In the genomic region with DNA sequence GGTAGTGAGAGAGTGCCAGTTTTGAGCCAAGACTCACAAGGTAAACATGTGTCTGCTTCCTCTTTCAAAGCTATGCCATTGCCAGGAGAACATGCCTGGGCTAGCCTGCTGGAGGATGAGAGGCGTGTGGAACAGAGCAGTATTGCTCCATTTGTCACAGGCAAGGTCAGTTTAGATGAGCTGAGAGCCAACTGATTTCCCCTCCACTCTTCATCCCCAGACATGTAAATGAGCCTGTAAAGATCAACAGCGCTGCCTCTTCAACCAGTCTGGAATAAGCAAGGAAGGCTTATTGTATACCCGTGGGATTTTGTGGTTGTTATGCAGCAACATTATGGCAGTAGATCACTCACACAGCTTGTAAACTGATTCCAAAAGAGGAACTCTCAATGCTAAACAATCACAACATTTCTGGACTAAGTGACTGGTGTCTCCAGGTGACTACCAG, we compare ENCODE assay signal across 7 cellular contexts. TPM values are rescaled to one million over a fixed set of nuclear protein-coding genes. Genes with fewer than 3 reads are reported as not detected.
DNase-seq lines count a peak whose midpoint lies in the region; ATAC-seq and TF ChIP-seq lines count a peak whose summit lies in the region.

No MANE protein-coding gene starts in this region.

- DNase-seq in SJCRH30: peak; percentile 66 to 73
- DNase-seq in mucosa of descending colon: no peak
- DNase-seq in activated effector memory CD4-positive, alpha-beta T cell treated with Interleukin-2 at 50 U/mL for 16 hours: no peak
- DNase-seq in activated T-cell treated with anti-CD3 and anti-CD28 coated beads for 4 hours: no peak
- DNase-seq in GM10266 (ENCODE audit: extremely low spot score): no peak

- H3K4me3 ChIP-seq in SJCRH30 (no peak overlapping the region), mucosa of descending colon (no peak overlapping the region)

- H3K4me1 ChIP-seq in SJCRH30 (peaks cover 18% of the 10 kb centered on the region; the same call in 1 of the 2 replicates), mucosa of descending colon (ENCODE audit: low read depth) (no peaks in the 10 kb centered on the region)

- ATAC-seq in GM18909 (IDR thresholded peaks at IDR 0.05; ENCODE audit: poor library complexity, unreplicated experiment): peak; percentile 83
- ATAC-seq in HG03460 (IDR thresholded peaks at IDR 0.05; ENCODE audit: unreplicated experiment): peak; percentile 52
- peak; percentile 42 for ATAC-seq in mucosa of descending colon

- H3K27me3 ChIP-seq in SJCRH30: no peaks in the 10 kb centered on the region

- H3K9me3 ChIP-seq in SJCRH30 (replicated peaks) (no peaks in the 10 kb centered on the region), mucosa of descending colon (no peaks in the 10 kb centered on the region)

- no peak overlapping the region; the same call in 1 of the 2 replicates for H3K27ac ChIP-seq in SJCRH30

- H3K36me3 ChIP-seq in SJCRH30 (no peaks in the 10 kb centered on the region), mucosa of descending colon (ENCODE audit: low read depth) (no peaks in the 10 kb centered on the region)

- intact Hi-C loops in mucosa of descending colon (cut with DNase I, micrococcal nuclease): no loop called here

- TF ChIP-seq CTCF in mucosa of descending colon (IDR thresholded peaks at IDR 0.05): no peak
- no peak for TF ChIP-seq CTCF in GM10266 (IDR thresholded peaks at IDR 0.05; ENCODE audit: control insufficient read depth, insufficient read depth, low read depth, missing control alignments)

RNA-seq across cellular contexts. Expression of a gene that starts 8.2 kb away (rescaled TPM):
- total RNA-seq in SJCRH30 (2014; rRNA removed; shearing (Covaris generic)): 5.9 and 9.4 TPM in 2 replicates
- total RNA-seq in mucosa of descending colon: 10 to 100 TPM in 1 of 3 donors, under 1 TPM in 2; 0.64 to 17.3 (median 0.94) TPM

Comparison
In these comparisons a context has a peak if more than half of its experiments do, and no peak if none do; other contexts are left out.
1. DNase-seq: peak in SJCRH30 (2 of 2); none in mucosa of descending colon (0 of 3), activated effector memory CD4-positive, alpha-beta T cell treated with Interleukin-2 at 50 U/mL for 16 hours (single experiment), activated T-cell treated with anti-CD3 and anti-CD28 coated beads for 4 hours (single experiment) and GM10266 (single experiment).
2. Peak in every context shown above with its lines, with median percentiles within 50 percentile points of each other: ATAC-seq.